ENCODE assay signal across 13 cellular contexts in the genomic region with DNA sequence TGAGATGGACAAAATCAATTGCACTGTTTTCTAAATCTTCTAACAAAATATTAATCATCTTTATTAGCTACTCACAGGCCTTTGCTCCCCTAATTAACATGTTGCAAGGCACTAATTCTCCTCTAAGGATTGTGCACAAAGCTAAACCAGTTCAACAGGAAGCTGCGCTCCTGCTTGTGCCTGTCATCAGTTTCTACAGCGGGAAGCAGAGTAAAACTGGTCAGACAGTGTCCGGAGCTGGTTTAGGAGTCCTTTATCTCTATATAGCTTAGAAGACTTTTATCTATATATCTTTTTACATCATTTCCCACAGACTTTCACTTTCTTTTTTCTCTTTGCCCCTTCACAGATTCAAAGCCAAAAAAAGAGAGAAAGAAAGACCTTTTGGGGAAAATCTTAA.
A peak's percentile ranks its signal among the peaks of the same experiment; 100 is the strongest.
DNase-seq lines count a peak whose midpoint lies in the region; ATAC-seq and TF ChIP-seq lines count a peak whose summit lies in the region.
"Had no signal": no experiment of that assay in that cellular context is flagged by ENCODE, and none has a peak within 500 bp of the region (broad histone marks: within the 10 kb centered on the region; RNA-seq: fewer than 3 reads in every experiment).

No MANE protein-coding gene starts in this region.

- H3K36me3 ChIP-seq in adipocyte (ENCODE audit: control insufficient read depth, insufficient read depth, low read length, severe bottlenecking) (peaks cover 4% of the 10 kb centered on the region), mucosa of descending colon (ENCODE audit: low read depth) (no peaks in the 10 kb centered on the region)
- H3K36me3 ChIP-seq: SJSA1 had no signal

- intact Hi-C loops in mucosa of descending colon (cut with DNase I, micrococcal nuclease): no loop called here

- DNase-seq in GM13976 (ENCODE audit: low spot score): peak; percentile 42
- no peak for DNase-seq in HFFc6
- DNase-seq in adipocyte (ENCODE audit: low read depth): no peak
- DNase-seq in mucosa of descending colon: peak in 2 of 3 donors; percentile 42 to 57
- DNase-seq in NCI-H1048 (lab: John Stamatoyannopoulos, UW): no peak
- DNase-seq in NCI-H748 treated with DMSO at 0.1 percent for 48 hours (lab: John Stamatoyannopoulos, UW): no peak
- DNase-seq in COLO668 (lab: John Stamatoyannopoulos, UW; ENCODE audit: unreplicated experiment): no peak
- DNase-seq in SKM-1 (lab: John Stamatoyannopoulos, UW; ENCODE audit: unreplicated experiment): no peak
- DNase-seq: foreskin melanocyte, NCI-H2171 treated with DMSO at 0.1 percent for 48 hours had no signal

- H3K27me3 ChIP-seq in adipocyte (replicated peaks; ENCODE audit: control insufficient read depth, insufficient read depth, low read length): no peaks in the 10 kb centered on the region
- H3K27me3 ChIP-seq: SJSA1 had no signal

- no peaks in the 10 kb centered on the region for H3K9me3 Mint-ChIP-seq in HFFc6

- no peaks in the 10 kb centered on the region; the same call in 1 of the 2 replicates for H3K27me3 Mint-ChIP-seq in HFFc6 (ENCODE audit: insufficient read depth)

- peak overlapping the region; percentile 43; the same call in 1 of the 2 replicates for H3K4me3 Mint-ChIP-seq in HFFc6
- H3K4me3 Mint-ChIP-seq: brain had no signal

- no peaks in the 10 kb centered on the region for H3K9me3 ChIP-seq in adipocyte (ENCODE audit: control insufficient read depth, low read length)
- no peaks in the 10 kb centered on the region for H3K9me3 ChIP-seq in mucosa of descending colon
- H3K9me3 ChIP-seq: SJSA1 had no signal

- in situ Hi-C loops in GM13976 (cut with MboI; ENCODE audit: low sequenced_read_pairs, unreplicated experiment): no loop called here

- peaks cover 24% of the 10 kb centered on the region for H3K4me1 ChIP-seq in adipocyte (ENCODE audit: control insufficient read depth, insufficient read depth, low read length)
- H3K4me1 ChIP-seq in mucosa of descending colon (ENCODE audit: low read depth): no peaks in the 10 kb centered on the region
- H3K4me1 ChIP-seq: SJSA1 had no signal

- H3K4me1 Mint-ChIP-seq in HFFc6 (ENCODE audit: low read depth): peaks cover 14% of the 10 kb centered on the region

- no peaks in the 10 kb centered on the region for H3K36me3 Mint-ChIP-seq in HFFc6 (ENCODE audit: low read depth)

- no peak overlapping the region for H3K27ac Mint-ChIP-seq in HFFc6

- peak overlapping the region; percentile 9 for H3K9ac ChIP-seq in adipocyte (ENCODE audit: low read length)

- TF ChIP-seq CTCF in GM13976 (IDR thresholded peaks at IDR 0.05; ENCODE audit: borderline replicate concordance, control extremely low read depth, extremely low read depth, insufficient read depth, missing control alignments) (no peak), HFFc6 (IDR thresholded peaks at IDR 0.05) (no peak), mucosa of descending colon (IDR thresholded peaks at IDR 0.05) (no peak)

- ATAC-seq in mucosa of descending colon: peak; percentile 94

- H3K4me3 ChIP-seq in adipocyte (ENCODE audit: low read length) (no peak overlapping the region), mucosa of descending colon (no peak overlapping the region)
- H3K4me3 ChIP-seq: lung, SJSA1 had no signal

Comparison
In these comparisons a context has a peak if more than half of its experiments do, and no peak if none do; other contexts are left out.
1. DNase-seq: peak in GM13976 (single experiment) and mucosa of descending colon (2 of 3); none in HFFc6 (single experiment), adipocyte (single experiment), NCI-H1048 (single experiment), NCI-H748 treated with DMSO at 0.1 percent for 48 hours (single experiment), COLO668 (single experiment) and SKM-1 (single experiment).